ENCODE assay signal across 24 cellular contexts in genomic region chr15:68435966-68436365, GRCh38. TPM values are rescaled to one million over a fixed set of nuclear protein-coding genes. Genes with fewer than 3 reads are reported as not detected.
DNase-seq lines count a peak whose midpoint lies in the region; ATAC-seq and TF ChIP-seq lines count a peak whose summit lies in the region.
"Had no signal": no experiment of that assay in that cellular context is flagged by ENCODE, and none has a peak within 500 bp of the region (broad histone marks: within the 10 kb centered on the region; RNA-seq: fewer than 3 reads in every experiment).

No MANE protein-coding gene starts in this region.

- H4K20me1 ChIP-seq in H9 (ENCODE audit: control insufficient read depth, insufficient read depth, insufficient read length), result no peaks in the 10 kb centered on the region

- H2BK5ac ChIP-seq in H9 (ENCODE audit: insufficient read length, low read length), result no peak overlapping the region

- intact Hi-C loops in left ventricle myocardium inferior (cut with micrococcal nuclease) (no loop called here), CD14-positive monocyte (cut with micrococcal nuclease) (no loop called here)

- H2AK5ac ChIP-seq in H9 (ENCODE audit: insufficient read length, low read length), result no peak overlapping the region

- no peak overlapping the region for H3K4ac ChIP-seq in H9 (ENCODE audit: low read depth, low read length)

- no peak overlapping the region for H3K23ac ChIP-seq in H9 (ENCODE audit: insufficient read length, low read depth, low read length)

- TF ChIP-seq CTCF in H9 (conservative IDR thresholded peaks at IDR 0.05), result no peak
- TF ChIP-seq CTCF in left ventricle myocardium inferior (IDR thresholded peaks at IDR 0.05; ENCODE audit: borderline replicate concordance), result no peak
- TF ChIP-seq CTCF in neural crest cell (conservative IDR thresholded peaks at IDR 0.05), result no peak
- no peak for TF ChIP-seq CTCF in CD14-positive monocyte (IDR thresholded peaks at IDR 0.05)

- H3K27me3 Mint-ChIP-seq in H9 (ENCODE audit: low read depth) (peaks cover 91% of the 10 kb centered on the region), neural crest cell (ENCODE audit: low read depth) (peaks cover 74% of the 10 kb centered on the region), CD14-positive monocyte (ENCODE audit: low read depth in 3 of 3) (peaks cover 38 to 62% (median 43%) of the 10 kb centered on the region in 3 donors)

- H3K4me3 Mint-ChIP-seq in H9, result no peak overlapping the region
- no peak overlapping the region for H3K4me3 Mint-ChIP-seq in neural crest cell
- no peak overlapping the region for H3K4me3 Mint-ChIP-seq in CD14-positive monocyte
- H3K4me3 Mint-ChIP-seq: CD4-positive, CD25-positive, alpha-beta regulatory T cell had no signal

- H3K56ac ChIP-seq in H9 (ENCODE audit: insufficient read length, low read depth, low read length), result no peak overlapping the region

- no peak overlapping the region for H3K4me3 ChIP-seq in left ventricle myocardium inferior
- H3K4me3 ChIP-seq: A549 had no signal

- no peak overlapping the region for H2AFZ ChIP-seq in H9 (ENCODE audit: low read length)

- no peak overlapping the region for H4K5ac ChIP-seq in H9 (ENCODE audit: insufficient read length, low read depth, low read length)

- H3K4me1 Mint-ChIP-seq in H9, result peaks cover 20 to 26% of the 10 kb centered on the region in 2 experiments
- H3K4me1 Mint-ChIP-seq in neural crest cell, result peaks cover 7% of the 10 kb centered on the region
- H3K4me1 Mint-ChIP-seq in CD14-positive monocyte, result peaks cover 4% of the 10 kb centered on the region
- H3K4me1 Mint-ChIP-seq: CD4-positive, CD25-positive, alpha-beta regulatory T cell had no signal

- H3K4me1 ChIP-seq in H9 (ENCODE audit: insufficient read depth, low read length), result no peaks in the 10 kb centered on the region
- H3K4me1 ChIP-seq in left ventricle myocardium inferior, result peaks cover 26% of the 10 kb centered on the region
- H3K4me1 ChIP-seq: BE2C had no signal

- H4K91ac ChIP-seq in H9 (ENCODE audit: insufficient read length, low read depth, low read length), result no peak overlapping the region

- H3K27ac Mint-ChIP-seq in H9 (no peak overlapping the region), neural crest cell (ENCODE audit: unreplicated experiment) (no peak overlapping the region), CD14-positive monocyte (no peak overlapping the region)
- H3K27ac Mint-ChIP-seq: CD4-positive, CD25-positive, alpha-beta regulatory T cell had no signal

- H3K9me3 ChIP-seq in H9 (ENCODE audit: control insufficient read depth, low read depth, low read length), result no peaks in the 10 kb centered on the region
- no peaks in the 10 kb centered on the region for H3K9me3 ChIP-seq in left ventricle myocardium inferior (replicated peaks)
- H3K9me3 ChIP-seq: A549, BE2C had no signal

- no peaks in the 10 kb centered on the region for H3K36me3 Mint-ChIP-seq in H9 (ENCODE audit: insufficient read depth in 1 of 3, low read depth in 3 of 3)
- H3K36me3 Mint-ChIP-seq in neural crest cell (ENCODE audit: low read depth), result no peaks in the 10 kb centered on the region
- no peaks in the 10 kb centered on the region for H3K36me3 Mint-ChIP-seq in CD14-positive monocyte
- H3K36me3 Mint-ChIP-seq: CD4-positive, CD25-positive, alpha-beta regulatory T cell had no signal

- ATAC-seq in GM21825 (IDR thresholded peaks at IDR 0.05; ENCODE audit: unreplicated experiment) (no peak), HG02885 (IDR thresholded peaks at IDR 0.05; ENCODE audit: poor library complexity, unreplicated experiment) (no peak)
- ATAC-seq: A549, Panc1 had no signal

- no peak overlapping the region for H3K18ac ChIP-seq in H9 (ENCODE audit: insufficient read length, low read depth, low read length)

- no peak overlapping the region for H3K9ac ChIP-seq in H9 (ENCODE audit: extremely low read depth, insufficient read length, low read length)
- H3K9ac ChIP-seq: KMS-11 had no signal

- no peak overlapping the region for H4K8ac ChIP-seq in H9 (replicated peaks; ENCODE audit: insufficient read length, low read depth, low read length)

- no peak overlapping the region for H3T11ph ChIP-seq in H9 (ENCODE audit: low read length)

- WGBS in H9 (ENCODE audit: extremely low coverage, insufficient read length, low lambda C conversion rate), result no CpG with 5 or more reads among the region's 3 CpGs

- H3K4me2 ChIP-seq in H9 (ENCODE audit: insufficient read depth, insufficient read length, low read length), result no peak overlapping the region
- H3K4me2 ChIP-seq: A549, KMS-11 had no signal

- peaks cover 19% of the 10 kb centered on the region; the same call in 1 of the 2 replicates for H3K27me3 ChIP-seq in H9 (ENCODE audit: insufficient read depth, low read length)
- peaks cover 76% of the 10 kb centered on the region for H3K27me3 ChIP-seq in left ventricle myocardium inferior (ENCODE audit: low read depth)

- no peaks in the 10 kb centered on the region for H3K79me2 ChIP-seq in H9 (ENCODE audit: insufficient read depth, low read length)

- no peak overlapping the region for H2BK12ac ChIP-seq in H9 (ENCODE audit: insufficient read length, low read depth, low read length)

- peaks cover 0 to 2% of the 10 kb centered on the region in 2 experiments; a peak in 2 of 5 replicates for H3K9me3 Mint-ChIP-seq in H9
- no peaks in the 10 kb centered on the region for H3K9me3 Mint-ChIP-seq in neural crest cell
- peaks cover 0 to 6% (median 0%) of the 10 kb centered on the region in 7 donors for H3K9me3 Mint-ChIP-seq in CD14-positive monocyte

- in situ Hi-C loops in ACHN (cut with HindIII; ENCODE audit: low pct_ligation_motif_present, low pct_unique_long_range_greater_than_20kb, low sequenced_read_pairs), result no loop called here

- no peak overlapping the region for H3K14ac ChIP-seq in H9 (ENCODE audit: insufficient read depth, low read length)

- no peak overlapping the region for H3K27ac ChIP-seq in H9 (ENCODE audit: insufficient read length, low read depth, low read length)
- H3K27ac ChIP-seq in left ventricle myocardium inferior (replicated peaks), result peak overlapping the region; percentile 19
- H3K27ac ChIP-seq: A549, KMS-11 had no signal

- H3K79me1 ChIP-seq in H9 (ENCODE audit: insufficient read depth, low read depth, low read length, poor library complexity, severe bottlenecking), result no peaks in the 10 kb centered on the region

- H3K23me2 ChIP-seq in H9 (ENCODE audit: insufficient read length, low read depth, low read length, poor library complexity, severe bottlenecking), result peaks cover 6% of the 10 kb centered on the region

- H2BK120ac ChIP-seq in H9 (ENCODE audit: low read depth, low read length, poor library complexity, severe bottlenecking), result no peak overlapping the region

- no peak overlapping the region for H2BK20ac ChIP-seq in H9 (ENCODE audit: low read depth, low read length, poor library complexity, severe bottlenecking)

- no peaks in the 10 kb centered on the region for H3K36me3 ChIP-seq in left ventricle myocardium inferior
- H3K36me3 ChIP-seq: BE2C had no signal

- no peak overlapping the region for H2BK15ac ChIP-seq in H9 (ENCODE audit: low read depth, low read length)

- DNase-seq in D341Med (ENCODE audit: low spot score) (peak; percentile 7), H9 (peak; percentile 8), left ventricle myocardium inferior (no peak), neural crest cell (ENCODE audit: low read depth, low spot score) (peak; percentile 0), ACHN (no peak), CD14-positive monocyte (ENCODE audit: low spot score) (no peak)
- DNase-seq: BE2C; CD4-positive, CD25-positive, alpha-beta regulatory T cell; DMS 273 treated with DMSO at 0.1 percent for 48 hours; DMS79 treated with DMSO at 0.1 percent for 48 hours; IMR-90; NCI-H1105; NCI-H146; NCI-H2029; NCI-H226; NCI-H510A treated with DMSO at 0.1 percent for 48 hours; NCI-H774; NK-92 treated with Interleukin-12 subunit alpha and Interleukin-12 subunit beta, amount 100 ng/mL, for 24 hours had no signal

RNA-seq across cellular contexts. Expression of gene ITGA11, which starts 4.0 kb away (rescaled TPM):
- total RNA-seq in H9 (2021) (0.07 TPM in 1 of 2 replicates, not detected in the other), left ventricle myocardium inferior (31.4 TPM), neural crest cell (0.18 and 0.51 TPM in 2 replicates)
- polyA plus RNA-seq in CD14-positive monocyte, result under 1 TPM in 1 of 2 donors, not detected in 1; 0.01 TPM
- total RNA-seq: CD4-positive, CD25-positive, alpha-beta regulatory T cell; SK-MEL-5 had no signal

Comparison
In these comparisons a context has a peak if more than half of its experiments do, and no peak if none do; other contexts are left out.
1. DNase-seq: peak in D341Med (single experiment), H9 (single experiment) and neural crest cell (single experiment); none in left ventricle myocardium inferior (single experiment), ACHN (single experiment) and CD14-positive monocyte (single experiment).
2. RNA of gene ITGA11, which starts 4.0 kb away (total RNA-seq): 31.4 TPM in left ventricle myocardium inferior (single experiment); 0.18 to 0.51 TPM in neural crest cell and 0.07 TPM in H9; every median in the first group is over 10 times any median in the second.